9 cellular contexts compared by ENCODE assay signal in the genomic region with DNA sequence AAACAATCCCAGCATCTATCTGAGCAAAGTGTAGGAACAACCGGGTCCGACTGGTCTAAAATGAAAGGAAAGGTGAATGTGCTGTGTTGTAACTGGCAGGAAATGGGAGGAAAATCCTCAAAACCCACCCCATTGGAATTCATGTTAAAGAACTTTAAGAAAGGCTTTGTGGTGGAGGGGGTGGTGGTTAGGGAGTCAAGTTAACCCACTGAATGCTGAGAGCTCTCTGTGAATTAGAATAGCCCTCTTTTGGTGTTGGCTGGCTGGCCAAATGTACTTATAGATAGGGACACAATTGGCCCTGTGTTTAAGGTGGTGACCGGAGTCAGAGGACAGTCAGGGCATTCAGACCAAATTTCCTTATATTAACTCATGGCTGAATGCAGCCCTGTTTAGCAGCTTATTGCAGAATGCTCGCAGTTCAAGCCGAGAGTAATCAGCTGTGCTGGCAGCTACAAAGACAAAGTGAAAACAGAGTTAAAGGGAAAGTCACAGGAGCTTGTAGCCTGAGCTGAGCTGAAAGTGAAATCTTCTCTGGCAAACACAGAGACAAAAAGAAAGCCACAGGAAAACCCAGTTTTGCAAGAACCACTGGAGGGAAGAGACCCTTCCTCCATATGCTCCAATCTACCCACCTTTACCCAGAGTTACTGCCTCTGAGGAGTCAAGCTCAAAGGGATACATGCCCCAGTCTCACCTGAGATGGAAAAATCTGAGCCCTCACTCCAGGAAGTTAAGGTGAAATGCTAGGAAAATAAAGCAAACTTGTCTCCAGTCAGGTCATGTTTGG. TPM values are rescaled to one million over a fixed set of nuclear protein-coding genes. Genes with fewer than 3 reads are reported as not detected.
DNase-seq lines count a peak whose midpoint lies in the region; ATAC-seq and TF ChIP-seq lines count a peak whose summit lies in the region.
"Had no signal": no experiment of that assay in that cellular context is flagged by ENCODE, and none has a peak within 500 bp of the region (broad histone marks: within the 10 kb centered on the region; RNA-seq: fewer than 3 reads in every experiment).

No MANE protein-coding gene starts in this region.

- peak overlapping the region; percentile 71 for H3K4me3 ChIP-seq in epithelial cell of proximal tubule (ENCODE audit: low read depth, low read length)

- DNase-seq in epithelial cell of proximal tubule (ENCODE audit: low read depth), result no peak
- peak; percentile 57 for DNase-seq in renal cortical epithelial cell (ENCODE audit: low read depth)
- no peak for DNase-seq in stimulated activated CD4-positive, alpha-beta T cell treated with anti-CD3 and anti-CD28 coated beads, Interleukin-15, amount 100 ng/mL, for 24 hours
- no peak for DNase-seq in DMS114 treated with DMSO at 0.1 percent for 48 hours (lab: John Stamatoyannopoulos, UW; ENCODE audit: unreplicated experiment)
- DNase-seq in SKM-1 treated with dmso at 0.1 percent for 144 hours (lab: John Stamatoyannopoulos, UW; ENCODE audit: unreplicated experiment), result no peak
- DNase-seq in dedifferentiated amniotic fluid mesenchymal stem cell (ENCODE audit: extremely low spot score), result no peak
- DNase-seq: activated CD4-positive, alpha-beta memory T cell treated with anti-CD3 and anti-CD28 coated beads, Interleukin-2, amount 10 ng/mL, durations not matched to agents 7 days and 5 days had no signal

- ATAC-seq in GM19463 (IDR thresholded peaks at IDR 0.05; ENCODE audit: unreplicated experiment) (peak; percentile 75), HG03175 (IDR thresholded peaks at IDR 0.05; ENCODE audit: unreplicated experiment) (peak; percentile 73)

- no peak for TF ChIP-seq CTCF in epithelial cell of proximal tubule (conservative IDR thresholded peaks at IDR 0.05; ENCODE audit: low read depth, low read length)

RNA-seq across cellular contexts. Expression of a gene that starts 38.5 kb away (rescaled TPM):
- total RNA-seq in epithelial cell of proximal tubule (0.12 and 21.3 TPM in 2 replicates), renal cortical epithelial cell (137 and 190 TPM in 2 replicates)
- total RNA-seq: activated CD4-positive, alpha-beta memory T cell treated with anti-CD3 and anti-CD28 coated beads, Interleukin-2, amount 10 ng/mL, durations not matched to agents 7 days and 5 days had no signal
